Comparison of ENCODE assay signal across 8 cellular contexts in genomic region chr10:101067356-101068083, GRCh38. TPM values are rescaled to one million over a fixed set of nuclear protein-coding genes. Genes with fewer than 3 reads are reported as not detected.
DNase-seq lines count a peak whose midpoint lies in the region; ATAC-seq and TF ChIP-seq lines count a peak whose summit lies in the region.

No MANE protein-coding gene starts in this region.

- peaks cover 28% of the 10 kb centered on the region for H3K4me1 ChIP-seq in CD4-positive, alpha-beta memory T cell (ENCODE audit: insufficient read depth, low read length)
- H3K4me1 ChIP-seq in iPS-20b (ENCODE audit: insufficient read depth, low read length), result peaks cover 13% of the 10 kb centered on the region

- peak; percentile 81 for TF ChIP-seq CTCF in MCF 10A (IDR thresholded peaks at IDR 0.05; ENCODE audit: unreplicated experiment)

- H3K4me3 ChIP-seq in CD4-positive, alpha-beta memory T cell (ENCODE audit: low read length in 2 of 2), result peak overlapping the region; percentile 52 to 76
- H3K4me3 ChIP-seq in iPS-20b (ENCODE audit: low read length) (peak overlapping the region; percentile 74), skin epidermis (peak overlapping the region; percentile 23 to 55 (median 43))

- no peaks in the 10 kb centered on the region for H3K9me3 Mint-ChIP-seq in CD4-positive, alpha-beta memory T cell
- no peaks in the 10 kb centered on the region for H3K9me3 Mint-ChIP-seq in MCF 10A (ENCODE audit: unreplicated experiment)

- POLR2A ChIA-PET in CD4-positive, alpha-beta memory T cell (lab: Charles Lee; ENCODE audit: partially characterized antibody), result interaction anchor here (1.3 to 2.7 kb wide), 4 partner anchors 9 to 36 kb away, joined by 5 to 11 read pairs (median 8); partner anchors contain the start of genes PDZD7 and SFXN3
- POLR2A ChIA-PET in MCF 10A (lab: Yijun Ruan, JAX), result interaction anchor here (0.6 to 6.7 kb wide), 12 partner anchors 9 to 1582 kb away, joined by 3 to 55 read pairs (median 4); partner anchors contain the start of genes PDZD7 and SFXN3

- intact Hi-C loops in CD4-positive, alpha-beta memory T cell (cut with micrococcal nuclease), result loop anchor here (1.0 to 10.0 kb wide), 5 partner anchors 7 to 287 kb away; partner anchors contain the start of gene BTRC
- intact Hi-C loops in MCF 10A (cut with micrococcal nuclease), result loop anchor here (1.0 to 5.0 kb wide), 4 partner anchors 7 to 48 kb away; partner anchors contain the start of genes PDZD7 and SFXN3

- CTCF ChIA-PET in CD4-positive, alpha-beta memory T cell (lab: Charles Lee; ENCODE audit: partially characterized antibody), result interaction anchor here (0.9 to 18.0 kb wide), 8 partner anchors 8 to 155 kb away, joined by 3 to 645 read pairs (median 4); partner anchors contain the start of genes KAZALD1 and SLF2
- CTCF ChIA-PET in MCF 10A (lab: Yijun Ruan, JAX), result interaction anchor here (0.5 to 10.2 kb wide), 17 partner anchors 12 to 990 kb away, joined by 3 to 151 read pairs (median 5); no protein-coding TSS in a partner anchor

- peaks cover 23 to 44% of the 10 kb centered on the region in 2 donors for H3K27me3 Mint-ChIP-seq in CD4-positive, alpha-beta memory T cell
- H3K27me3 Mint-ChIP-seq in MCF 10A (ENCODE audit: insufficient read depth, unreplicated experiment), result no peaks in the 10 kb centered on the region

- DNase-seq in CD4-positive, alpha-beta memory T cell, result peak; percentile 68 to 78 (median 72)
- DNase-seq in NCI-H187 (lab: John Stamatoyannopoulos, UW), result peak; percentile 60 to 68
- DNase-seq in UCSD-AML1 (lab: John Stamatoyannopoulos, UW; ENCODE audit: unreplicated experiment), result peak; percentile 78
- DNase-seq in MCF 10A (ENCODE audit: unreplicated experiment), result peak; percentile 87

- peaks cover 0 to 2% of the 10 kb centered on the region in 2 donors for H3K36me3 Mint-ChIP-seq in CD4-positive, alpha-beta memory T cell
- H3K36me3 Mint-ChIP-seq in MCF 10A (ENCODE audit: insufficient read depth, unreplicated experiment), result no peaks in the 10 kb centered on the region

- peaks cover 4 to 32% (median 10%) of the 10 kb centered on the region in 4 donors for H3K4me1 Mint-ChIP-seq in CD4-positive, alpha-beta memory T cell
- H3K4me1 Mint-ChIP-seq in MCF 10A (ENCODE audit: insufficient read depth, unreplicated experiment), result peaks cover 12% of the 10 kb centered on the region

- no TSS peak for BruUV-seq in MCF 10A (replicated peaks; lab: Mats Ljungman, UMichigan)

- H3K9ac ChIP-seq in iPS-20b (ENCODE audit: low read depth, low read length), result no peak overlapping the region; the same call in 1 of the 2 replicates

- no peaks in the 10 kb centered on the region for H3K36me3 ChIP-seq in CD4-positive, alpha-beta memory T cell (ENCODE audit: insufficient read depth, low read length)
- H3K36me3 ChIP-seq in iPS-20b (ENCODE audit: insufficient read depth, low read depth, low read length), result no peaks in the 10 kb centered on the region

- peaks cover 45% of the 10 kb centered on the region for H3K27me3 ChIP-seq in CD4-positive, alpha-beta memory T cell (ENCODE audit: insufficient read depth, low read length)
- peaks cover 79% of the 10 kb centered on the region for H3K27me3 ChIP-seq in iPS-20b (ENCODE audit: insufficient read depth, low read length)

- no peak overlapping the region for H3K27ac ChIP-seq in CD4-positive, alpha-beta memory T cell (ENCODE audit: low read depth, low read length)
- no peak overlapping the region for H3K27ac ChIP-seq in iPS-20b (ENCODE audit: low read length)
- peak overlapping the region in 17 of 21 experiments; percentile 1 to 72 (median 45) for H3K27ac ChIP-seq in skin epidermis

- peak overlapping the region in 3 of 7 donors; percentile 4 to 75 (median 24) for H3K27ac Mint-ChIP-seq in CD4-positive, alpha-beta memory T cell
- H3K27ac Mint-ChIP-seq in MCF 10A (ENCODE audit: low read depth, unreplicated experiment), result no peak overlapping the region

- H3K4me3 Mint-ChIP-seq in CD4-positive, alpha-beta memory T cell, result peak overlapping the region; percentile 90 to 97 (median 92)
- peak overlapping the region; percentile 85 for H3K4me3 Mint-ChIP-seq in MCF 10A (ENCODE audit: unreplicated experiment)

- ATAC-seq in GM21619 (IDR thresholded peaks at IDR 0.05; ENCODE audit: unreplicated experiment) (peak; percentile 43), HG03159 (IDR thresholded peaks at IDR 0.05; ENCODE audit: unreplicated experiment) (no peak)

- H3K9me3 ChIP-seq in CD4-positive, alpha-beta memory T cell (ENCODE audit: control insufficient read depth in 1 of 2, low read length in 2 of 2), result no peaks in the 10 kb centered on the region
- H3K9me3 ChIP-seq in iPS-20b (ENCODE audit: insufficient read depth, low read depth, low read length), result no peaks in the 10 kb centered on the region; the same call in 1 of the 2 replicates

RNA-seq across cellular contexts. Expression of gene KAZALD1, which starts 5.7 kb away (rescaled TPM):
- total RNA-seq in CD4-positive, alpha-beta memory T cell, result not detected
- not detected for polyA plus RNA-seq in CD4-positive, alpha-beta memory T cell
- total RNA-seq in MCF 10A (2022), result 2.4 and 6.7 TPM in 2 replicates

RNA-seq across cellular contexts. Expression of gene SFXN3, which starts 36.5 kb away (rescaled TPM):
- 100 to 1,000 TPM; 118 to 123 TPM for total RNA-seq in CD4-positive, alpha-beta memory T cell
- 10 to 100 TPM; 10.8 to 21.0 TPM for polyA plus RNA-seq in CD4-positive, alpha-beta memory T cell
- total RNA-seq in MCF 10A (2022), result 39.4 and 55.2 TPM in 2 replicates

RNA-seq across cellular contexts. Expression of gene PDZD7, which starts 36.6 kb away (rescaled TPM):
- 1 to 10 TPM; 1.1 to 1.8 TPM for total RNA-seq in CD4-positive, alpha-beta memory T cell
- polyA plus RNA-seq in CD4-positive, alpha-beta memory T cell, result under 1 TPM; 0.20 to 0.29 TPM
- 0.27 and 0.58 TPM in 2 replicates for total RNA-seq in MCF 10A (2022)

Comparison
In these comparisons a context has a peak if more than half of its experiments do, and no peak if none do; other contexts are left out.
1. H3K27ac ChIP-seq: peak in skin epidermis (17 of 21); none in CD4-positive, alpha-beta memory T cell (single experiment) and iPS-20b (single experiment).
2. Peak in every context shown above with its lines, with median percentiles within 50 percentile points of each other: DNase-seq and H3K4me3 ChIP-seq.